ENCODE assay signal across 23 cellular contexts in the genomic region with DNA sequence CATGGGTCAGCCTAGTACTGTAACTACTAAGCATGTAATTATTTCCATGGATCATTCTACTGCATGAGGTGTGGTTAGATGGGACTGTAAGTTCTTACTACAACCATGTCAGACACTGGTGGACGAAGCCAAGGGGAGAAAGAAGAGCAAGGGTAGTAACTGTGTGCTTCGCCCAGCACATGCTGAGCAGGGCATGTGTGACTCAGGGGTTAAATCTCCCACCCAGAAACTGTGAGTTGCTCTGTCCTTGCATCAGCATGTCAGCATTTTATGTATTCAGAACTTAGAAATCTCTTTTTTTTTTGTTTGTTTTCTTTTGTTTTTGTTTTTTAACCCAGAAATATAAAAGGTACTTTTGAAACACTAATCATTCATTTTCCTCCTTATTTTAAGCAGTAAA.
A peak's percentile ranks its signal among the peaks of the same experiment; 100 is the strongest.
DNase-seq lines count a peak whose midpoint lies in the region; ATAC-seq and TF ChIP-seq lines count a peak whose summit lies in the region.
"Had no signal": no experiment of that assay in that cellular context is flagged by ENCODE, and none has a peak within 500 bp of the region (broad histone marks: within the 10 kb centered on the region; RNA-seq: fewer than 3 reads in every experiment).

No MANE protein-coding gene starts in this region.

- H3K27ac ChIP-seq in brain microvascular endothelial cell (no peak overlapping the region), colonic mucosa (no peak overlapping the region)
- H3K27ac ChIP-seq: SK-N-MC, skin epidermis, stomach, transverse colon had no signal

- TF ChIP-seq CTCF in brain microvascular endothelial cell (IDR thresholded peaks at IDR 0.05; ENCODE audit: low read depth, low read length, missing control alignments) (no peak), fibroblast of the aortic adventitia (IDR thresholded peaks at IDR 0.05; ENCODE audit: insufficient read depth, low read length) (no peak), colonic mucosa (IDR thresholded peaks at IDR 0.05) (no peak)

- no peak for ATAC-seq in GM21737 (IDR thresholded peaks at IDR 0.05; ENCODE audit: unreplicated experiment)
- ATAC-seq in activated CD4-positive, CD25-positive, alpha-beta regulatory T cell treated with anti-CD3 and anti-CD28 coated beads, Interleukin-2, amount 50 U/mL, for 24 hours: no peak
- ATAC-seq: esophagus mucosa, left lobe of liver had no signal

- in situ Hi-C loops in brain microvascular endothelial cell (cut with HindIII; ENCODE audit: low pct_ligation_motif_present, low sequenced_read_pairs): no loop called here

- H3K36me3 ChIP-seq in MG63: no peaks in the 10 kb centered on the region
- H3K36me3 ChIP-seq in brain microvascular endothelial cell (replicated peaks): no peaks in the 10 kb centered on the region
- H3K36me3 ChIP-seq in colonic mucosa: no peaks in the 10 kb centered on the region
- H3K36me3 ChIP-seq: stomach, transverse colon had no signal

- H3K4me3 ChIP-seq in MG63 (no peak overlapping the region), brain microvascular endothelial cell (ENCODE audit: low read depth, low read length) (no peak overlapping the region), fibroblast of the aortic adventitia (ENCODE audit: low read depth, low read length) (no peak overlapping the region), colonic mucosa (no peak overlapping the region)
- H3K4me3 ChIP-seq: SK-N-MC, skin epidermis, stomach, transverse colon had no signal

- no peak overlapping the region for H3K9ac ChIP-seq in colonic mucosa (ENCODE audit: low read depth in 2 of 2, low read length in 2 of 2)

- intact Hi-C loops in colonic mucosa (cut with DNase I): no loop called here

- DNase-seq in MG63 (peak; percentile 25), brain microvascular endothelial cell (peak; percentile 46), fibroblast of the aortic adventitia (ENCODE audit: low read depth) (peak; percentile 80), colonic mucosa (no peak)
- DNase-seq in activated naive CD4-positive, alpha-beta T cell treated with Interleukin-2 at 50 U/mL for 16 hours: no peak
- DNase-seq: activated naive CD4-positive, alpha-beta T cell treated with anti-CD3 and anti-CD28 coated beads for 36 hours; activated T-cell treated with anti-CD3 and anti-CD28 coated beads, Interleukin-2, amount 50 U/mL, for 24 hours; aorta; DMS79 treated with DMSO at 0.1 percent for 48 hours; HCEC 1CT; head of caudate nucleus; Kasumi-1; NCI-H1105 treated with DMSO at 0.1 percent for 48 hours; NCI-H510A treated with DMSO at 0.1 percent for 48 hours; stimulated activated CD4-positive, alpha-beta T cell treated with anti-CD3 and anti-CD28 coated beads, Interleukin-4, amount 100 ng/mL, for 1 hour; stomach; transverse colon had no signal

- H3K27me3 ChIP-seq in MG63 (no peaks in the 10 kb centered on the region), brain microvascular endothelial cell (replicated peaks) (no peaks in the 10 kb centered on the region), colonic mucosa (peaks cover 5% of the 10 kb centered on the region)

- no peaks in the 10 kb centered on the region for H3K4me1 ChIP-seq in colonic mucosa

- H3K9me3 ChIP-seq in MG63: no peaks in the 10 kb centered on the region
- no peaks in the 10 kb centered on the region for H3K9me3 ChIP-seq in colonic mucosa
- H3K9me3 ChIP-seq: stomach, transverse colon had no signal

Comparison
In these comparisons a context has a peak if more than half of its experiments do, and no peak if none do; other contexts are left out.
1. DNase-seq: peak in MG63 (single experiment), brain microvascular endothelial cell (single experiment) and fibroblast of the aortic adventitia (single experiment); none in activated naive CD4-positive, alpha-beta T cell treated with Interleukin-2 at 50 U/mL for 16 hours (single experiment) and colonic mucosa (single experiment).